2 cellular contexts compared by ENCODE assay signal in the genomic region with DNA sequence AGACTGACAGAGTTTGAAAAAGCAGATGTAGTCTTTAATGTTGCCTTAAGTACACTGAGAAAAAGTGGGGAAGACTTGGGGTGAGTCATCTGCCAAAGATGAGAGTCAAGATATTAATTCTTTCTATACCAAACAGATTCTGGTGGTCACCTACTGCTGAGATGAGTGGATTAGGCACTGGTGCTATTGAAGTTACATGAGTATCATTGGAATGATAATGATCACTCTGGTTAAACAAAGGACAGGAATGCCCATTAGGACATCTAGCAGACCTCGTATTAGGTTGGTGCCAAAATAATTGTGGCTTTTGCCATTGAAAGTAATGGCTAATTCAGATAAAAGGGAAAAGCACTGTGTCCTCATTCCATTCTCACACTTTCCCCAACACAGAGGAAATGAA.
TF ChIP-seq lines count a peak whose summit lies in the region.

No MANE protein-coding gene starts in this region.

TF ChIP-seq in HCT116, 20 proteins besides CTCF, POLR2A, EP300 and RAD21 (continued from another document):
- TF ChIP-seq, protein P1, sequence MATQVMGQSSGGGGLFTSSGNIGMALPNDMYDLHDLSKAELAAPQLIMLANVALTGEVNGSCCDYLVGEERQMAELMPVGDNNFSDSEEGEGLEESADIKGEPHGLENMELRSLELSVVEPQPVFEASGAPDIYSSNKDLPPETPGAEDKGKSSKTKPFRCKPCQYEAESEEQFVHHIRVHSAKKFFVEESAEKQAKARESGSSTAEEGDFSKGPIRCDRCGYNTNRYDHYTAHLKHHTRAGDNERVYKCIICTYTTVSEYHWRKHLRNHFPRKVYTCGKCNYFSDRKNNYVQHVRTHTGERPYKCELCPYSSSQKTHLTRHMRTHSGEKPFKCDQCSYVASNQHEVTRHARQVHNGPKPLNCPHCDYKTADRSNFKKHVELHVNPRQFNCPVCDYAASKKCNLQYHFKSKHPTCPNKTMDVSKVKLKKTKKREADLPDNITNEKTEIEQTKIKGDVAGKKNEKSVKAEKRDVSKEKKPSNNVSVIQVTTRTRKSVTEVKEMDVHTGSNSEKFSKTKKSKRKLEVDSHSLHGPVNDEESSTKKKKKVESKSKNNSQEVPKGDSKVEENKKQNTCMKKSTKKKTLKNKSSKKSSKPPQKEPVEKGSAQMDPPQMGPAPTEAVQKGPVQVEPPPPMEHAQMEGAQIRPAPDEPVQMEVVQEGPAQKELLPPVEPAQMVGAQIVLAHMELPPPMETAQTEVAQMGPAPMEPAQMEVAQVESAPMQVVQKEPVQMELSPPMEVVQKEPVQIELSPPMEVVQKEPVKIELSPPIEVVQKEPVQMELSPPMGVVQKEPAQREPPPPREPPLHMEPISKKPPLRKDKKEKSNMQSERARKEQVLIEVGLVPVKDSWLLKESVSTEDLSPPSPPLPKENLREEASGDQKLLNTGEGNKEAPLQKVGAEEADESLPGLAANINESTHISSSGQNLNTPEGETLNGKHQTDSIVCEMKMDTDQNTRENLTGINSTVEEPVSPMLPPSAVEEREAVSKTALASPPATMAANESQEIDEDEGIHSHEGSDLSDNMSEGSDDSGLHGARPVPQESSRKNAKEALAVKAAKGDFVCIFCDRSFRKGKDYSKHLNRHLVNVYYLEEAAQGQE (IDR thresholded peaks at IDR 0.05; ENCODE audit: low read depth): no peak
- TF ChIP-seq ELF1 (IDR thresholded peaks at IDR 0.05; ENCODE audit: borderline replicate concordance, low read depth) (no peak), EZH2 (IDR thresholded peaks at IDR 0.05) (no peak), ZNF274 (IDR thresholded peaks at IDR 0.05; ENCODE audit: low read depth, low read length) (no peak), FOSL1 (IDR thresholded peaks at IDR 0.05; ENCODE audit: low read depth) (no peak), CEBPB (IDR thresholded peaks at IDR 0.05; ENCODE audit: low read depth) (no peak), CBX3 (IDR thresholded peaks at IDR 0.05; ENCODE audit: low read depth) (no peak), TCF7L2 (IDR thresholded peaks at IDR 0.05; ENCODE audit: borderline replicate concordance, extremely low read depth, insufficient read depth, insufficient read length) (no peak)

TF ChIP-seq in SK-N-SH, 30 proteins besides CTCF, POLR2A, EP300 and RAD21 (continued from another document):
- TF ChIP-seq, protein P1 (IDR thresholded peaks at IDR 0.05; ENCODE audit: low read depth, low read length): no peak
- no peak for TF ChIP-seq TAF1 (IDR thresholded peaks at IDR 0.05; ENCODE audit: borderline replicate concordance, low read depth, low read length)
- TF ChIP-seq, protein P2, sequence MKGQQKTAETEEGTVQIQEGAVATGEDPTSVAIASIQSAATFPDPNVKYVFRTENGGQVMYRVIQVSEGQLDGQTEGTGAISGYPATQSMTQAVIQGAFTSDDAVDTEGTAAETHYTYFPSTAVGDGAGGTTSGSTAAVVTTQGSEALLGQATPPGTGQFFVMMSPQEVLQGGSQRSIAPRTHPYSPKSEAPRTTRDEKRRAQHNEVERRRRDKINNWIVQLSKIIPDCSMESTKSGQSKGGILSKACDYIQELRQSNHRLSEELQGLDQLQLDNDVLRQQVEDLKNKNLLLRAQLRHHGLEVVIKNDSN (IDR thresholded peaks at IDR 0.05; ENCODE audit: borderline replicate concordance, low read depth): no peak
- TF ChIP-seq GATA2 (CRISPR knock-in tag; IDR thresholded peaks at IDR 0.05): no peak
- peak; percentile 35; the same call in 1 of the 2 replicates for TF ChIP-seq TEAD4 (IDR thresholded peaks at IDR 0.05; ENCODE audit: borderline replicate concordance, insufficient read depth)
- TF ChIP-seq RXRA (IDR thresholded peaks at IDR 0.05; ENCODE audit: borderline replicate concordance, low read depth): 0 out of 2 replicates have a peak, but pooled peaks have one; percentile 8
- TF ChIP-seq FOSL2 (IDR thresholded peaks at IDR 0.05; ENCODE audit: borderline replicate concordance, low read depth): peak; percentile 27; the same call in 1 of the 2 replicates
- TF ChIP-seq JUND (IDR thresholded peaks at IDR 0.05): peak; percentile 25
- TF ChIP-seq RCOR1 (IDR thresholded peaks at IDR 0.05; ENCODE audit: low read length): no peak
- no peak for TF ChIP-seq GABPA (IDR thresholded peaks at IDR 0.05; ENCODE audit: low read depth)
TF ChIP-seq in SK-N-SH: peak in this region for 7.
